ENCODE assay signal across 8 cellular contexts in genomic region chr17:30668475-30669181, GRCh38.
DNase-seq lines count a peak whose midpoint lies in the region; ATAC-seq and TF ChIP-seq lines count a peak whose summit lies in the region.
"Not testable (repeated sequence)": the region's sequence is repeated elsewhere in the genome, so short reads cannot be mapped to it uniquely, and the experiment has no call there.

No MANE protein-coding gene starts in this region.

- H3K27me3 ChIP-seq in CD4-positive, alpha-beta memory T cell (ENCODE audit: insufficient read depth, low read length): not testable (repeated sequence)

- CTCF ChIA-PET in CD4-positive, alpha-beta memory T cell (lab: Charles Lee; ENCODE audit: partially characterized antibody); activated CD4-positive, alpha-beta T cell treated with anti-CD3 and anti-CD28 coated beads for 36 hours (lab: Charles Lee): not testable (repeated sequence)

- not testable (repeated sequence) for TF ChIP-seq CTCF in brain (conservative IDR thresholded peaks at IDR 0.05); glutamatergic neuron (IDR thresholded peaks at IDR 0.05; ENCODE audit: partially characterized antibody, unreplicated experiment); nephron (IDR thresholded peaks at IDR 0.05; ENCODE audit: unreplicated experiment in 3 of 3)

- peak overlapping the region in 7 of 8 donors; percentile 6 to 68 (median 50) for H3K4me3 Mint-ChIP-seq in CD4-positive, alpha-beta memory T cell
- not testable (repeated sequence) for H3K4me3 Mint-ChIP-seq in activated CD4-positive, alpha-beta T cell treated with anti-CD3 and anti-CD28 coated beads for 36 hours
- H3K4me3 Mint-ChIP-seq in brain: peak overlapping the region; percentile 64 to 76 (median 68)
- H3K4me3 Mint-ChIP-seq in glutamatergic neuron (ENCODE audit: unreplicated experiment): peak overlapping the region; percentile 49
- H3K4me3 Mint-ChIP-seq in nephron: peak overlapping the region; percentile 75 to 84 (median 81)
- peak overlapping the region; percentile 36 for H3K4me3 Mint-ChIP-seq in stimulated activated memory B cell treated with anti-CD40 and anti-IgM and Interleukin-4, amounts not matched to agents 10 μg/mL and 1 μg/mL and 100 μg/mL, for 72 hours

- not testable (repeated sequence) for H3K4me3 ChIP-seq in CD4-positive, alpha-beta memory T cell (ENCODE audit: low read length in 2 of 2)

- not testable (repeated sequence) for H3K27ac Mint-ChIP-seq in CD4-positive, alpha-beta memory T cell; activated CD4-positive, alpha-beta T cell treated with anti-CD3 and anti-CD28 coated beads for 36 hours; glutamatergic neuron (ENCODE audit: unreplicated experiment)
- H3K27ac Mint-ChIP-seq in brain (peak overlapping the region; percentile 62 to 96 (median 89)), nephron (peak overlapping the region; percentile 83 to 91 (median 84))
- peak overlapping the region; percentile 32 for H3K27ac Mint-ChIP-seq in stimulated activated memory B cell treated with anti-CD40 and anti-IgM and Interleukin-4, amounts not matched to agents 10 μg/mL and 1 μg/mL and 100 μg/mL, for 72 hours

- POLR2A ChIA-PET in CD4-positive, alpha-beta memory T cell (lab: Charles Lee; ENCODE audit: partially characterized antibody); activated CD4-positive, alpha-beta T cell treated with anti-CD3 and anti-CD28 coated beads for 36 hours (lab: Charles Lee): not testable (repeated sequence)

- not testable (repeated sequence) for H3K9me3 Mint-ChIP-seq in CD4-positive, alpha-beta memory T cell; activated CD4-positive, alpha-beta T cell treated with anti-CD3 and anti-CD28 coated beads for 36 hours (ENCODE audit: low read depth); brain; glutamatergic neuron (ENCODE audit: unreplicated experiment); nephron; stimulated activated memory B cell treated with anti-CD40 and anti-IgM and Interleukin-4, amounts not matched to agents 10 μg/mL and 1 μg/mL and 100 μg/mL, for 72 hours

- H3K9me3 ChIP-seq in CD4-positive, alpha-beta memory T cell (ENCODE audit: control insufficient read depth in 1 of 2, low read length in 2 of 2): not testable (repeated sequence)

- not testable (repeated sequence) for H3K27me3 Mint-ChIP-seq in CD4-positive, alpha-beta memory T cell; activated CD4-positive, alpha-beta T cell treated with anti-CD3 and anti-CD28 coated beads for 36 hours; brain; glutamatergic neuron (ENCODE audit: unreplicated experiment); nephron (ENCODE audit: low read depth); stimulated activated memory B cell treated with anti-CD40 and anti-IgM and Interleukin-4, amounts not matched to agents 10 μg/mL and 1 μg/mL and 100 μg/mL, for 72 hours

- H3K36me3 ChIP-seq in CD4-positive, alpha-beta memory T cell (ENCODE audit: insufficient read depth, low read length): not testable (repeated sequence)

- ATAC-seq in activated CD4-positive, alpha-beta T cell treated with anti-CD3 and anti-CD28 coated beads for 36 hours: peak; percentile 37
- peak; percentile 13 for ATAC-seq in left lobe of liver
- ATAC-seq in stimulated activated memory B cell treated with anti-CD40 and anti-IgM and Interleukin-4, amounts not matched to agents 10 μg/mL and 1 μg/mL and 100 μg/mL, for 72 hours: peak; percentile 49

- H3K36me3 Mint-ChIP-seq in CD4-positive, alpha-beta memory T cell; activated CD4-positive, alpha-beta T cell treated with anti-CD3 and anti-CD28 coated beads for 36 hours (ENCODE audit: low read depth); brain; glutamatergic neuron (ENCODE audit: unreplicated experiment); nephron (ENCODE audit: low read depth); stimulated activated memory B cell treated with anti-CD40 and anti-IgM and Interleukin-4, amounts not matched to agents 10 μg/mL and 1 μg/mL and 100 μg/mL, for 72 hours: not testable (repeated sequence)

- not testable (repeated sequence) for DNase-seq in CD4-positive, alpha-beta memory T cell; activated CD4-positive, alpha-beta T cell treated with anti-CD3 and anti-CD28 coated beads for 36 hours; glutamatergic neuron; left lobe of liver (ENCODE audit: low spot score)
- peak; percentile 26 for DNase-seq in NCI-H2171 treated with DMSO at 0.1 percent for 48 hours (lab: John Stamatoyannopoulos, UW)

- not testable (repeated sequence) for H3K4me1 Mint-ChIP-seq in CD4-positive, alpha-beta memory T cell; activated CD4-positive, alpha-beta T cell treated with anti-CD3 and anti-CD28 coated beads for 36 hours; glutamatergic neuron (ENCODE audit: low read depth, unreplicated experiment); nephron; stimulated activated memory B cell treated with anti-CD40 and anti-IgM and Interleukin-4, amounts not matched to agents 10 μg/mL and 1 μg/mL and 100 μg/mL, for 72 hours
- H3K4me1 Mint-ChIP-seq in brain: peaks cover 16% of the 10 kb centered on the region

- not testable (repeated sequence) for H3K27ac ChIP-seq in CD4-positive, alpha-beta memory T cell (ENCODE audit: low read depth, low read length)

- intact Hi-C loops in CD4-positive, alpha-beta memory T cell (cut with micrococcal nuclease); activated CD4-positive, alpha-beta T cell treated with anti-CD3 and anti-CD28 coated beads for 36 hours (cut with DNase I, micrococcal nuclease): not testable (repeated sequence)

- H3K4me1 ChIP-seq in CD4-positive, alpha-beta memory T cell (ENCODE audit: insufficient read depth, low read length): not testable (repeated sequence)
